ENCODE assay signal across 24 cellular contexts in the genomic region with DNA sequence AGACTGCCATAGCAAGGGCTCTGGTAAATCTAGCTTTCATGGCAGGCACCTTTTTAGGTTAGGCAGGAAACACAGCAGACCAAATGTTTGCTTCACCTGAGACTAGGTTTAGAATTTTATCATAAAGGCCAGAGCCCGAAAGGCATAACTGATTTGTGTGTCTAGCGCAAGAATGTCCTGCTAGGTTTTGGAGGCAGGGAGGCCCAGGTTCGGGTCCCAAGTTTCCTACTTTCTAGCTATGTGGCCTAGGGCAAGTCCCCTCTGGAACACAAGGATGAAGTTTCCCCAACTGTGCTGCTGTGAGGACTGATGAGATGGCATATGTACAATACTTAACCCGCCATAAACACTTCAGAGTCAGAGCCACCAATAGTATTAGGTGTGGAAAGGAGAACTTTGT.
"Had no signal": no experiment of that assay in that cellular context is flagged by ENCODE, and none has a peak within 500 bp of the region (broad histone marks: within the 10 kb centered on the region; RNA-seq: fewer than 3 reads in every experiment).

No MANE protein-coding gene starts in this region.

- H3K27ac Mint-ChIP-seq: effector memory CD8-positive, alpha-beta T cell; endodermal cell had no signal

- DNase-seq: effector CD8-positive, alpha-beta T cell; effector memory CD8-positive, alpha-beta T cell; endodermal cell; erythroblast; esophagus squamous epithelium; foreskin fibroblast; foreskin melanocyte; gastrocnemius medialis; glutamatergic neuron; head of caudate nucleus; heart right ventricle; hippocampal formation; left cardiac atrium; left lung; left ventricle myocardium superior; lower lobe of right lung; midbrain had no signal

- H3K4me3 ChIP-seq: coronary artery, esophagus squamous epithelium, gastrocnemius medialis, heart right ventricle, left lung, lower lobe of right lung had no signal

- H3K27me3 ChIP-seq: gastrocnemius medialis, left lung had no signal

- H3K4me1 ChIP-seq: gastrocnemius medialis, left lung, lower lobe of right lung had no signal

- ATAC-seq: effector memory CD8-positive, alpha-beta T cell; esophagus mucosa; gastrocnemius medialis; heart right ventricle; left cardiac atrium; left lung; left ventricle myocardium superior; lower lobe of right lung had no signal

- FAIRE-seq: colon, endometrium, islet of Langerhans, keratinocyte had no signal

- H3K9me3 ChIP-seq: gastrocnemius medialis, heart right ventricle, left lung, lower lobe of right lung had no signal

- H3K4me3 Mint-ChIP-seq: effector memory CD8-positive, alpha-beta T cell; endodermal cell had no signal

- H3K9me3 Mint-ChIP-seq: effector memory CD8-positive, alpha-beta T cell; endodermal cell had no signal

- H3K36me3 ChIP-seq: esophagus squamous epithelium, gastrocnemius medialis, heart right ventricle, left lung, lower lobe of right lung had no signal

- H3K27ac ChIP-seq: coronary artery, epithelial cell of prostate, esophagus squamous epithelium, gastrocnemius medialis, heart right ventricle, left lung, lower lobe of right lung had no signal
